In the genomic region with DNA sequence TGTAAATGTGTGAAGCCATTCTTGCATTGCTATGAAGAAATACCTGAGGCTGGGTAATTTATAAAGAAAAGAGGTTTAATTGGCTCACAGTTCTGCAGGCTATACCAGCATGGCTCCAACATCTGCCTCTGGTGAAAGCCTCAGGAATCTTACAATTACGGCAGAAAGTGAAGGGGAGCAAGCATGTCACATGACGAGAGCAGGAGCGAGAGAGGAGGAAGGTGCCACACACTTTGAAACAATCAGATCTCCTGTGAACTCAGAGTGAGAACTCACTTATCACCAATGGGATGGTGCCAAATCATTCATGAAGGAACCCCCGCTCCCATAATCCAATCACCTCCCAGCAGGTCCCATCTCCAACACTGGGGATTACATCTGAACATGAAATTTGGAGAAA, we compare ENCODE assay signal across 2 cellular contexts.
TF ChIP-seq lines count a peak whose summit lies in the region.

No MANE protein-coding gene starts in this region.

TF ChIP-seq in WTC11, 78 proteins besides CTCF, POLR2A, EP300 and RAD21:
- TF ChIP-seq, protein P1, sequence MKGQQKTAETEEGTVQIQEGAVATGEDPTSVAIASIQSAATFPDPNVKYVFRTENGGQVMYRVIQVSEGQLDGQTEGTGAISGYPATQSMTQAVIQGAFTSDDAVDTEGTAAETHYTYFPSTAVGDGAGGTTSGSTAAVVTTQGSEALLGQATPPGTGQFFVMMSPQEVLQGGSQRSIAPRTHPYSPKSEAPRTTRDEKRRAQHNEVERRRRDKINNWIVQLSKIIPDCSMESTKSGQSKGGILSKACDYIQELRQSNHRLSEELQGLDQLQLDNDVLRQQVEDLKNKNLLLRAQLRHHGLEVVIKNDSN (CRISPR knock-in tag; IDR thresholded peaks at IDR 0.05): peak; percentile 44; the same call in 1 of the 2 replicates
- TF ChIP-seq, protein P2, sequence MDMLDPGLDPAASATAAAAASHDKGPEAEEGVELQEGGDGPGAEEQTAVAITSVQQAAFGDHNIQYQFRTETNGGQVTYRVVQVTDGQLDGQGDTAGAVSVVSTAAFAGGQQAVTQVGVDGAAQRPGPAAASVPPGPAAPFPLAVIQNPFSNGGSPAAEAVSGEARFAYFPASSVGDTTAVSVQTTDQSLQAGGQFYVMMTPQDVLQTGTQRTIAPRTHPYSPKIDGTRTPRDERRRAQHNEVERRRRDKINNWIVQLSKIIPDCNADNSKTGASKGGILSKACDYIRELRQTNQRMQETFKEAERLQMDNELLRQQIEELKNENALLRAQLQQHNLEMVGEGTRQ (CRISPR knock-in tag; IDR thresholded peaks at IDR 0.05): peak; percentile 65
- TF ChIP-seq, protein P3, sequence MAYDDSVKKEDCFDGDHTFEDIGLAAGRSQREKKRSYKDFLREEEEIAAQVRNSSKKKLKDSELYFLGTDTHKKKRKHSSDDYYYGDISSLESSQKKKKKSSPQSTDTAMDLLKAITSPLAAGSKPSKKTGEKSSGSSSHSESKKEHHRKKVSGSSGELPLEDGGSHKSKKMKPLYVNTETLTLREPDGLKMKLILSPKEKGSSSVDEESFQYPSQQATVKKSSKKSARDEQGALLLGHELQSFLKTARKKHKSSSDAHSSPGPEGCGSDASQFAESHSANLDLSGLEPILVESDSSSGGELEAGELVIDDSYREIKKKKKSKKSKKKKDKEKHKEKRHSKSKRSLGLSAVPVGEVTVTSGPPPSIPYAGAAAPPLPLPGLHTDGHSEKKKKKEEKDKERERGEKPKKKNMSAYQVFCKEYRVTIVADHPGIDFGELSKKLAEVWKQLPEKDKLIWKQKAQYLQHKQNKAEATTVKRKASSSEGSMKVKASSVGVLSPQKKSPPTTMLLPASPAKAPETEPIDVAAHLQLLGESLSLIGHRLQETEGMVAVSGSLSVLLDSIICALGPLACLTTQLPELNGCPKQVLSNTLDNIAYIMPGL (CRISPR knock-in tag; IDR thresholded peaks at IDR 0.05): no peak

TF ChIP-seq in H1, 55 proteins besides CTCF, POLR2A, EP300 and RAD21:
- TF ChIP-seq FOSL1 (IDR thresholded peaks at IDR 0.05; ENCODE audit: insufficient read depth, low read depth, low read length): no peak
- no peak for TF ChIP-seq SRF (IDR thresholded peaks at IDR 0.05; ENCODE audit: low read depth, low read length)
- TF ChIP-seq, protein P4, sequence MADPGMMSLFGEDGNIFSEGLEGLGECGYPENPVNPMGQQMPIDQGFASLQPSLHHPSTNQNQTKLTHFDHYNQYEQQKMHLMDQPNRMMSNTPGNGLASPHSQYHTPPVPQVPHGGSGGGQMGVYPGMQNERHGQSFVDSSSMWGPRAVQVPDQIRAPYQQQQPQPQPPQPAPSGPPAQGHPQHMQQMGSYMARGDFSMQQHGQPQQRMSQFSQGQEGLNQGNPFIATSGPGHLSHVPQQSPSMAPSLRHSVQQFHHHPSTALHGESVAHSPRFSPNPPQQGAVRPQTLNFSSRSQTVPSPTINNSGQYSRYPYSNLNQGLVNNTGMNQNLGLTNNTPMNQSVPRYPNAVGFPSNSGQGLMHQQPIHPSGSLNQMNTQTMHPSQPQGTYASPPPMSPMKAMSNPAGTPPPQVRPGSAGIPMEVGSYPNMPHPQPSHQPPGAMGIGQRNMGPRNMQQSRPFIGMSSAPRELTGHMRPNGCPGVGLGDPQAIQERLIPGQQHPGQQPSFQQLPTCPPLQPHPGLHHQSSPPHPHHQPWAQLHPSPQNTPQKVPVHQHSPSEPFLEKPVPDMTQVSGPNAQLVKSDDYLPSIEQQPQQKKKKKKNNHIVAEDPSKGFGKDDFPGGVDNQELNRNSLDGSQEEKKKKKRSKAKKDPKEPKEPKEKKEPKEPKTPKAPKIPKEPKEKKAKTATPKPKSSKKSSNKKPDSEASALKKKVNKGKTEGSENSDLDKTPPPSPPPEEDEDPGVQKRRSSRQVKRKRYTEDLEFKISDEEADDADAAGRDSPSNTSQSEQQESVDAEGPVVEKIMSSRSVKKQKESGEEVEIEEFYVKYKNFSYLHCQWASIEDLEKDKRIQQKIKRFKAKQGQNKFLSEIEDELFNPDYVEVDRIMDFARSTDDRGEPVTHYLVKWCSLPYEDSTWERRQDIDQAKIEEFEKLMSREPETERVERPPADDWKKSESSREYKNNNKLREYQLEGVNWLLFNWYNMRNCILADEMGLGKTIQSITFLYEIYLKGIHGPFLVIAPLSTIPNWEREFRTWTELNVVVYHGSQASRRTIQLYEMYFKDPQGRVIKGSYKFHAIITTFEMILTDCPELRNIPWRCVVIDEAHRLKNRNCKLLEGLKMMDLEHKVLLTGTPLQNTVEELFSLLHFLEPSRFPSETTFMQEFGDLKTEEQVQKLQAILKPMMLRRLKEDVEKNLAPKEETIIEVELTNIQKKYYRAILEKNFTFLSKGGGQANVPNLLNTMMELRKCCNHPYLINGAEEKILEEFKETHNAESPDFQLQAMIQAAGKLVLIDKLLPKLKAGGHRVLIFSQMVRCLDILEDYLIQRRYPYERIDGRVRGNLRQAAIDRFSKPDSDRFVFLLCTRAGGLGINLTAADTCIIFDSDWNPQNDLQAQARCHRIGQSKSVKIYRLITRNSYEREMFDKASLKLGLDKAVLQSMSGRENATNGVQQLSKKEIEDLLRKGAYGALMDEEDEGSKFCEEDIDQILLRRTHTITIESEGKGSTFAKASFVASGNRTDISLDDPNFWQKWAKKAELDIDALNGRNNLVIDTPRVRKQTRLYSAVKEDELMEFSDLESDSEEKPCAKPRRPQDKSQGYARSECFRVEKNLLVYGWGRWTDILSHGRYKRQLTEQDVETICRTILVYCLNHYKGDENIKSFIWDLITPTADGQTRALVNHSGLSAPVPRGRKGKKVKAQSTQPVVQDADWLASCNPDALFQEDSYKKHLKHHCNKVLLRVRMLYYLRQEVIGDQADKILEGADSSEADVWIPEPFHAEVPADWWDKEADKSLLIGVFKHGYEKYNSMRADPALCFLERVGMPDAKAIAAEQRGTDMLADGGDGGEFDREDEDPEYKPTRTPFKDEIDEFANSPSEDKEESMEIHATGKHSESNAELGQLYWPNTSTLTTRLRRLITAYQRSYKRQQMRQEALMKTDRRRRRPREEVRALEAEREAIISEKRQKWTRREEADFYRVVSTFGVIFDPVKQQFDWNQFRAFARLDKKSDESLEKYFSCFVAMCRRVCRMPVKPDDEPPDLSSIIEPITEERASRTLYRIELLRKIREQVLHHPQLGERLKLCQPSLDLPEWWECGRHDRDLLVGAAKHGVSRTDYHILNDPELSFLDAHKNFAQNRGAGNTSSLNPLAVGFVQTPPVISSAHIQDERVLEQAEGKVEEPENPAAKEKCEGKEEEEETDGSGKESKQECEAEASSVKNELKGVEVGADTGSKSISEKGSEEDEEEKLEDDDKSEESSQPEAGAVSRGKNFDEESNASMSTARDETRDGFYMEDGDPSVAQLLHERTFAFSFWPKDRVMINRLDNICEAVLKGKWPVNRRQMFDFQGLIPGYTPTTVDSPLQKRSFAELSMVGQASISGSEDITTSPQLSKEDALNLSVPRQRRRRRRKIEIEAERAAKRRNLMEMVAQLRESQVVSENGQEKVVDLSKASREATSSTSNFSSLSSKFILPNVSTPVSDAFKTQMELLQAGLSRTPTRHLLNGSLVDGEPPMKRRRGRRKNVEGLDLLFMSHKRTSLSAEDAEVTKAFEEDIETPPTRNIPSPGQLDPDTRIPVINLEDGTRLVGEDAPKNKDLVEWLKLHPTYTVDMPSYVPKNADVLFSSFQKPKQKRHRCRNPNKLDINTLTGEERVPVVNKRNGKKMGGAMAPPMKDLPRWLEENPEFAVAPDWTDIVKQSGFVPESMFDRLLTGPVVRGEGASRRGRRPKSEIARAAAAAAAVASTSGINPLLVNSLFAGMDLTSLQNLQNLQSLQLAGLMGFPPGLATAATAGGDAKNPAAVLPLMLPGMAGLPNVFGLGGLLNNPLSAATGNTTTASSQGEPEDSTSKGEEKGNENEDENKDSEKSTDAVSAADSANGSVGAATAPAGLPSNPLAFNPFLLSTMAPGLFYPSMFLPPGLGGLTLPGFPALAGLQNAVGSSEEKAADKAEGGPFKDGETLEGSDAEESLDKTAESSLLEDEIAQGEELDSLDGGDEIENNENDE (IDR thresholded peaks at IDR 0.05; ENCODE audit: insufficient replicate concordance, low read length): no peak
- no peak for TF ChIP-seq KDM5A (IDR thresholded peaks at IDR 0.05; ENCODE audit: low read length)
- no peak for TF ChIP-seq TCF12 (IDR thresholded peaks at IDR 0.05; ENCODE audit: low read depth, low read length)
- no peak for TF ChIP-seq TAF7 (optimal IDR thresholded peaks at IDR 0.05; ENCODE audit: borderline replicate concordance, low read depth, low read length)
- TF ChIP-seq SP1 (IDR thresholded peaks at IDR 0.05; ENCODE audit: low read depth, low read length): no peak
- no peak for TF ChIP-seq CHD1 (IDR thresholded peaks at IDR 0.05; ENCODE audit: low read depth, low read length)
- no peak for TF ChIP-seq ZNF274 (IDR thresholded peaks at IDR 0.05; ENCODE audit: borderline replicate concordance, extremely low read depth, low read length)
- TF ChIP-seq RFX5 (IDR thresholded peaks at IDR 0.05; ENCODE audit: borderline replicate concordance, low read depth, low read length): no peak
